Comparison of ENCODE assay signal across 8 cellular contexts in genomic region chr18:48948112-48949050, GRCh38. TPM values are rescaled to one million over a fixed set of nuclear protein-coding genes. Genes with fewer than 3 reads are reported as not detected.
DNase-seq lines count a peak whose midpoint lies in the region; ATAC-seq and TF ChIP-seq lines count a peak whose summit lies in the region.

No MANE protein-coding gene starts in this region.

- peak overlapping the region; percentile 18 for H2BK12ac ChIP-seq in trophoblast cell (ENCODE audit: low read length)

- peak overlapping the region; percentile 40 for H4K12ac ChIP-seq in trophoblast cell (ENCODE audit: low read depth, low read length)

- no peak overlapping the region for H3K23ac ChIP-seq in trophoblast cell (ENCODE audit: low read length)

- H4K8ac ChIP-seq in trophoblast cell (ENCODE audit: low read depth, low read length) = peak overlapping the region; percentile 89

- TF ChIP-seq CTCF in AG09309 (IDR thresholded peaks at IDR 0.05; ENCODE audit: control insufficient read depth, insufficient read depth, low read depth, low read length, missing control alignments) = no peak

- intact Hi-C loops in head of caudate nucleus (cut with DNase I) = loop anchor here (5.0 kb wide), 1 partner anchor 171 kb away; no protein-coding TSS in a partner anchor

- ATAC-seq in GM19467 (IDR thresholded peaks at IDR 0.05; ENCODE audit: unreplicated experiment) = peak; percentile 23
- peak; percentile 9 to 13 for ATAC-seq in activated naive CD4-positive, alpha-beta T cell treated with anti-CD3 and anti-CD28 coated beads, Interleukin-2, amount 50 U/mL, for 72 hours
- ATAC-seq in HG02763 (IDR thresholded peaks at IDR 0.05; ENCODE audit: unreplicated experiment) = no peak
- ATAC-seq in HG02852 (IDR thresholded peaks at IDR 0.05; ENCODE audit: unreplicated experiment) = no peak

- H3K36me3 Mint-ChIP-seq in activated naive CD4-positive, alpha-beta T cell treated with anti-CD3 and anti-CD28 coated beads, Interleukin-2, amount 50 U/mL, for 72 hours = peaks cover 17 to 34% of the 10 kb centered on the region in 2 donors

- H3K4me1 ChIP-seq in NT2/D1 (ENCODE audit: insufficient read depth, insufficient read length) (peaks cover 3% of the 10 kb centered on the region), trophoblast cell (ENCODE audit: control insufficient read depth in 1 of 2, insufficient read depth in 2 of 2, low read length in 2 of 2) (peaks cover 26 to 27% of the 10 kb centered on the region in 2 experiments)

- H3K79me1 ChIP-seq in trophoblast cell (ENCODE audit: low read length) = peaks cover 63% of the 10 kb centered on the region

- H2BK120ac ChIP-seq in trophoblast cell (ENCODE audit: insufficient read depth, low read length, poor library complexity) = peak overlapping the region; percentile 86

- H4K91ac ChIP-seq in trophoblast cell (ENCODE audit: low read depth, low read length) = peak overlapping the region; percentile 98

- no peaks in the 10 kb centered on the region for H3K27me3 ChIP-seq in NT2/D1 (ENCODE audit: insufficient read depth, insufficient read length)
- H3K27me3 ChIP-seq in trophoblast cell (ENCODE audit: insufficient read depth, low read length) = no peaks in the 10 kb centered on the region

- H2BK5ac ChIP-seq in trophoblast cell (ENCODE audit: low read depth, low read length, poor library complexity) = peak overlapping the region; percentile 98

- peak overlapping the region; percentile 75 for H2AK5ac ChIP-seq in trophoblast cell (ENCODE audit: low read length)

- DNase-seq in AG09309 (ENCODE audit: low read depth) (no peak), NT2/D1 (ENCODE audit: low read depth, low spot score) (no peak), head of caudate nucleus (peak in 36 of 42 donors; percentile 44 to 84 (median 70)), trophoblast cell (peak; percentile 37 to 51)
- DNase-seq in activated naive CD4-positive, alpha-beta T cell treated with anti-CD3 and anti-CD28 coated beads, Interleukin-2, amount 50 U/mL, for 72 hours (ENCODE audit: low spot score in 2 of 2) = no peak

- peak overlapping the region; percentile 98 for H3K27ac ChIP-seq in trophoblast cell (ENCODE audit: low read depth, low read length)

- H3K9ac ChIP-seq in NT2/D1 (ENCODE audit: insufficient read length, low read depth) = peak overlapping the region; percentile 96
- H3K9ac ChIP-seq in trophoblast cell (ENCODE audit: low read length) = peak overlapping the region; percentile 100

- no peaks in the 10 kb centered on the region for H3K9me3 Mint-ChIP-seq in activated naive CD4-positive, alpha-beta T cell treated with anti-CD3 and anti-CD28 coated beads, Interleukin-2, amount 50 U/mL, for 72 hours

- H3K4me2 ChIP-seq in trophoblast cell (ENCODE audit: low read length) = peak overlapping the region; percentile 85

- peak overlapping the region; percentile 95 for H3K18ac ChIP-seq in trophoblast cell (ENCODE audit: low read length)

- H3K79me2 ChIP-seq in trophoblast cell (ENCODE audit: control insufficient read depth, insufficient read depth, low read length, poor library complexity) = peaks cover 77% of the 10 kb centered on the region

- peak overlapping the region; percentile 23 for H2AFZ ChIP-seq in trophoblast cell (ENCODE audit: insufficient read depth, low read length, poor library complexity)

- H3K4ac ChIP-seq in trophoblast cell (ENCODE audit: low read depth, low read length) = peak overlapping the region; percentile 99

- H3K9me3 ChIP-seq in NT2/D1 (ENCODE audit: insufficient read depth, low read length) = no peaks in the 10 kb centered on the region
- no peaks in the 10 kb centered on the region for H3K9me3 ChIP-seq in trophoblast cell (ENCODE audit: insufficient read depth, low read depth, low read length)

- no CpG with 5 or more reads among the region's 52 CpGs for WGBS in trophoblast cell (ENCODE audit: extremely low coverage, insufficient coverage, insufficient read length)

- peak overlapping the region; percentile 97 for H3K14ac ChIP-seq in trophoblast cell (ENCODE audit: low read length)

- H3K27ac Mint-ChIP-seq in activated naive CD4-positive, alpha-beta T cell treated with anti-CD3 and anti-CD28 coated beads, Interleukin-2, amount 50 U/mL, for 72 hours = peak overlapping the region; percentile 23 to 66

- peaks cover 70% of the 10 kb centered on the region for H3K36me3 ChIP-seq in NT2/D1 (ENCODE audit: insufficient read depth, insufficient read length, low read length)
- peaks cover 49 to 57% of the 10 kb centered on the region in 2 experiments for H3K36me3 ChIP-seq in trophoblast cell (ENCODE audit: control insufficient read depth in 1 of 2, insufficient read depth in 2 of 2, low read length in 2 of 2)

- H3K4me3 ChIP-seq in AG09309 (ENCODE audit: control insufficient read depth, low read depth, low read length) = peak overlapping the region; percentile 82
- peak overlapping the region; percentile 94 for H3K4me3 ChIP-seq in NT2/D1 (ENCODE audit: insufficient read length, low read depth)
- peak overlapping the region; percentile 97 for H3K4me3 ChIP-seq in trophoblast cell (ENCODE audit: low read depth, low read length)

RNA-seq across cellular contexts. Expression of gene SMAD7, which starts 2.4 kb away (rescaled TPM):
- total RNA-seq in activated naive CD4-positive, alpha-beta T cell treated with anti-CD3 and anti-CD28 coated beads, Interleukin-2, amount 50 U/mL, for 72 hours = 10 to 100 TPM; 13.4 to 14.6 TPM
- polyA plus RNA-seq in trophoblast cell (2013) = 108 and 116 TPM in 2 replicates

Comparison
In these comparisons a context has a peak if more than half of its experiments do, and no peak if none do; other contexts are left out.
1. DNase-seq: peak in head of caudate nucleus (36 of 42) and trophoblast cell (2 of 2); none in AG09309 (single experiment), NT2/D1 (single experiment) and activated naive CD4-positive, alpha-beta T cell treated with anti-CD3 and anti-CD28 coated beads, Interleukin-2, amount 50 U/mL, for 72 hours (0 of 2).
2. ATAC-seq: peak in GM19467 (single experiment) and activated naive CD4-positive, alpha-beta T cell treated with anti-CD3 and anti-CD28 coated beads, Interleukin-2, amount 50 U/mL, for 72 hours (2 of 2); none in HG02763 (single experiment) and HG02852 (single experiment).
3. Peak in every context shown above with its lines, with median percentiles within 50 percentile points of each other: H3K4me3 ChIP-seq.